17 cellular contexts compared by ENCODE assay signal in genomic region chr1:9271268-9271667, GRCh38. TPM values are rescaled to one million over a fixed set of nuclear protein-coding genes. Genes with fewer than 3 reads are reported as not detected.
DNase-seq lines count a peak whose midpoint lies in the region; ATAC-seq and TF ChIP-seq lines count a peak whose summit lies in the region.
"Had no signal": no experiment of that assay in that cellular context is flagged by ENCODE, and none has a peak within 500 bp of the region (broad histone marks: within the 10 kb centered on the region; RNA-seq: fewer than 3 reads in every experiment).

No MANE protein-coding gene starts in this region.

- peak overlapping the region; percentile 32 for H3K14ac ChIP-seq in trophoblast cell (ENCODE audit: low read length)

- H3K4me3 Mint-ChIP-seq in endothelial cell (ENCODE audit: unreplicated experiment) = no peak overlapping the region
- no peak overlapping the region for H3K4me3 Mint-ChIP-seq in stimulated activated naive CD8-positive, alpha-beta T cell treated with anti-CD3 and anti-CD28 coated beads, Interleukin-15, amount 100 ng/mL, for 72 hours
- H3K4me3 Mint-ChIP-seq: CD4-positive, CD25-positive, alpha-beta regulatory T cell had no signal

- H3K79me1 ChIP-seq in trophoblast cell (ENCODE audit: low read length) = no peaks in the 10 kb centered on the region

- H3K79me2 ChIP-seq in trophoblast cell (ENCODE audit: control insufficient read depth, insufficient read depth, low read length, poor library complexity) (no peaks in the 10 kb centered on the region), smooth muscle cell (ENCODE audit: low read depth) (no peaks in the 10 kb centered on the region)

- no peak overlapping the region for H4K91ac ChIP-seq in trophoblast cell (ENCODE audit: low read depth, low read length)

- H2BK120ac ChIP-seq in trophoblast cell (ENCODE audit: insufficient read depth, low read length, poor library complexity) = no peak overlapping the region

- no peak overlapping the region for H3K23ac ChIP-seq in trophoblast cell (ENCODE audit: low read length)

- no peak overlapping the region for H4K12ac ChIP-seq in trophoblast cell (ENCODE audit: low read depth, low read length)

- H3F3A ChIP-seq in smooth muscle cell (ENCODE audit: low read depth) = no peaks in the 10 kb centered on the region

- peak overlapping the region; percentile 28 for H3K27ac Mint-ChIP-seq in endothelial cell (ENCODE audit: unreplicated experiment)
- no peak overlapping the region for H3K27ac Mint-ChIP-seq in stimulated activated naive CD8-positive, alpha-beta T cell treated with anti-CD3 and anti-CD28 coated beads, Interleukin-15, amount 100 ng/mL, for 72 hours
- H3K27ac Mint-ChIP-seq: CD4-positive, CD25-positive, alpha-beta regulatory T cell had no signal

- no peaks in the 10 kb centered on the region for H3K36me3 ChIP-seq in BLaER1 treated with 17β-estradiol and CSF1 and Interleukin-3, amounts not matched to agents 10 nM and 100 nM
- no peaks in the 10 kb centered on the region for H3K36me3 ChIP-seq in Panc1 (ENCODE audit: control insufficient read depth, insufficient read depth, low read length)
- no peaks in the 10 kb centered on the region for H3K36me3 ChIP-seq in trophoblast cell (ENCODE audit: control insufficient read depth in 1 of 2, insufficient read depth in 2 of 2, low read length in 2 of 2)
- no peaks in the 10 kb centered on the region for H3K36me3 ChIP-seq in smooth muscle cell (ENCODE audit: low read depth)

- H3K9me3 Mint-ChIP-seq in endothelial cell (ENCODE audit: unreplicated experiment) = no peaks in the 10 kb centered on the region
- H3K9me3 Mint-ChIP-seq in stimulated activated naive CD8-positive, alpha-beta T cell treated with anti-CD3 and anti-CD28 coated beads, Interleukin-15, amount 100 ng/mL, for 72 hours = no peaks in the 10 kb centered on the region

- ATAC-seq in Panc1 (no peak), GM18511 (IDR thresholded peaks at IDR 0.05; ENCODE audit: unreplicated experiment) (no peak)
- ATAC-seq in stimulated activated naive CD8-positive, alpha-beta T cell treated with anti-CD3 and anti-CD28 coated beads, Interleukin-15, amount 100 ng/mL, for 72 hours = no peak

- no TSS peak for BruUV-seq in Panc1 (replicated peaks; lab: Mats Ljungman, UMichigan)

- H2BK12ac ChIP-seq in trophoblast cell (ENCODE audit: low read length) = no peak overlapping the region

- H3K4me1 ChIP-seq in BLaER1 treated with 17β-estradiol and CSF1 and Interleukin-3, amounts not matched to agents 10 nM and 100 nM = peaks cover 38 to 86% (median 74%) of the 10 kb centered on the region in 10 experiments
- peaks cover 55% of the 10 kb centered on the region for H3K4me1 ChIP-seq in Panc1 (ENCODE audit: control insufficient read depth, insufficient read depth, low read length)
- peaks cover 13 to 16% of the 10 kb centered on the region in 2 experiments for H3K4me1 ChIP-seq in trophoblast cell (ENCODE audit: control insufficient read depth in 1 of 2, insufficient read depth in 2 of 2, low read length in 2 of 2)
- H3K4me1 ChIP-seq in smooth muscle cell (ENCODE audit: low read depth) = peaks cover 11% of the 10 kb centered on the region
- H3K4me1 ChIP-seq: Caco-2 had no signal

- no peak overlapping the region for H3K18ac ChIP-seq in trophoblast cell (ENCODE audit: low read length)

- H3K4me3 ChIP-seq in BLaER1 treated with 17β-estradiol and CSF1 and Interleukin-3, amounts not matched to agents 10 nM and 100 nM = no peak overlapping the region
- H3K4me3 ChIP-seq in Panc1 (ENCODE audit: low read depth in 2 of 2, low read length in 2 of 2) (no peak overlapping the region), trophoblast cell (ENCODE audit: low read depth, low read length) (no peak overlapping the region), smooth muscle cell (no peak overlapping the region)
- H3K4me3 ChIP-seq: Peyer's patch had no signal

- no peak overlapping the region for H4K8ac ChIP-seq in trophoblast cell (ENCODE audit: low read depth, low read length)

- in situ Hi-C loops in Panc1 (cut with HindIII; ENCODE audit: low pct_unique_long_range_greater_than_20kb, low sequenced_read_pairs) = no loop called here

- intact Hi-C loops in Panc1 (cut with micrococcal nuclease; ENCODE audit: unreplicated experiment) = no loop called here

- peak overlapping the region in 8 of 11 experiments; percentile 1 to 79 (median 53); a peak in 10 of 22 replicates for H3K4me2 ChIP-seq in BLaER1 treated with 17β-estradiol and CSF1 and Interleukin-3, amounts not matched to agents 10 nM and 100 nM
- H3K4me2 ChIP-seq in trophoblast cell (ENCODE audit: low read length) = no peak overlapping the region
- H3K4me2 ChIP-seq in smooth muscle cell = no peak overlapping the region
- H3K4me2 ChIP-seq: SK-N-SH had no signal

- peaks cover 0 to 20% (median 0%) of the 10 kb centered on the region in 11 experiments; a peak in 2 of 22 replicates for H3K27me3 ChIP-seq in BLaER1 treated with 17β-estradiol and CSF1 and Interleukin-3, amounts not matched to agents 10 nM and 100 nM
- H3K27me3 ChIP-seq in Panc1 (ENCODE audit: control insufficient read depth, insufficient read depth, low read length) (no peaks in the 10 kb centered on the region), trophoblast cell (ENCODE audit: insufficient read depth, low read length) (no peaks in the 10 kb centered on the region), smooth muscle cell (ENCODE audit: low read depth) (no peaks in the 10 kb centered on the region)
- H3K27me3 ChIP-seq: Peyer's patch had no signal

- no peak overlapping the region for H2AFZ ChIP-seq in trophoblast cell (ENCODE audit: insufficient read depth, low read length, poor library complexity)
- H2AFZ ChIP-seq in smooth muscle cell (ENCODE audit: low read depth) = no peak overlapping the region

- CTCF ChIA-PET in Panc1 (lab: Charles Lee) = no interaction called here

- H3K4me1 Mint-ChIP-seq in endothelial cell (ENCODE audit: unreplicated experiment) = peaks cover 6% of the 10 kb centered on the region
- H3K4me1 Mint-ChIP-seq in stimulated activated naive CD8-positive, alpha-beta T cell treated with anti-CD3 and anti-CD28 coated beads, Interleukin-15, amount 100 ng/mL, for 72 hours = peaks cover 23% of the 10 kb centered on the region

- H3K36me3 Mint-ChIP-seq in endothelial cell (ENCODE audit: low read depth, unreplicated experiment) = no peaks in the 10 kb centered on the region

- peaks cover 0 to 27% (median 0%) of the 10 kb centered on the region in 11 experiments; a peak in 9 of 22 replicates for H4K20me1 ChIP-seq in BLaER1 treated with 17β-estradiol and CSF1 and Interleukin-3, amounts not matched to agents 10 nM and 100 nM
- no peaks in the 10 kb centered on the region for H4K20me1 ChIP-seq in smooth muscle cell (ENCODE audit: low read depth)

- no peak overlapping the region for H2BK5ac ChIP-seq in trophoblast cell (ENCODE audit: low read depth, low read length, poor library complexity)

- H2AK5ac ChIP-seq in trophoblast cell (ENCODE audit: low read length) = no peak overlapping the region

- no CpG with 5 or more reads among the region's 11 CpGs for WGBS in trophoblast cell (ENCODE audit: extremely low coverage, insufficient coverage, insufficient read length)
- WGBS in smooth muscle cell (ENCODE audit: low lambda C conversion rate) = 57% methylated on average over 11 of the region's 11 CpGs

- no peaks in the 10 kb centered on the region for H3K9me3 ChIP-seq in BLaER1 treated with 17β-estradiol and CSF1 and Interleukin-3, amounts not matched to agents 10 nM and 100 nM (replicated peaks in 1 of 11)
- H3K9me3 ChIP-seq in Panc1 (ENCODE audit: control insufficient read depth, insufficient read depth, low read depth, low read length) (no peaks in the 10 kb centered on the region), trophoblast cell (ENCODE audit: insufficient read depth, low read depth, low read length) (no peaks in the 10 kb centered on the region), smooth muscle cell (replicated peaks; ENCODE audit: low read depth) (no peaks in the 10 kb centered on the region)
- H3K9me3 ChIP-seq: Caco-2, Peyer's patch, SK-N-SH had no signal

- H3K9ac ChIP-seq in BLaER1 treated with 17β-estradiol and CSF1 and Interleukin-3, amounts not matched to agents 10 nM and 100 nM = no peak overlapping the region
- H3K9ac ChIP-seq in trophoblast cell (ENCODE audit: low read length) (no peak overlapping the region), smooth muscle cell (ENCODE audit: low read depth) (no peak overlapping the region)
- H3K9ac ChIP-seq: SK-N-SH had no signal

- no peak overlapping the region for H3K27ac ChIP-seq in BLaER1 treated with 17β-estradiol and CSF1 and Interleukin-3, amounts not matched to agents 10 nM and 100 nM
- peak overlapping the region; percentile 20; the same call in 1 of the 2 replicates for H3K27ac ChIP-seq in Panc1 (ENCODE audit: low read length)
- H3K27ac ChIP-seq in trophoblast cell (ENCODE audit: low read depth, low read length) = no peak overlapping the region
- no peak overlapping the region for H3K27ac ChIP-seq in smooth muscle cell (ENCODE audit: low read depth)
- H3K27ac ChIP-seq: Peyer's patch had no signal

- peaks cover 7% of the 10 kb centered on the region for H3K27me3 Mint-ChIP-seq in endothelial cell (ENCODE audit: unreplicated experiment)
- no peaks in the 10 kb centered on the region for H3K27me3 Mint-ChIP-seq in stimulated activated naive CD8-positive, alpha-beta T cell treated with anti-CD3 and anti-CD28 coated beads, Interleukin-15, amount 100 ng/mL, for 72 hours
- H3K27me3 Mint-ChIP-seq: CD4-positive, CD25-positive, alpha-beta regulatory T cell had no signal

- POLR2A ChIA-PET in Panc1 (lab: Charles Lee) = no interaction called here

- TF ChIP-seq CTCF in Panc1 (IDR thresholded peaks at IDR 0.05) = no peak
- TF ChIP-seq CTCF in endothelial cell (IDR thresholded peaks at IDR 0.05; ENCODE audit: unreplicated experiment) = no peak
- TF ChIP-seq CTCF in smooth muscle cell (IDR thresholded peaks at IDR 0.05; ENCODE audit: borderline replicate concordance, insufficient read depth, poor library complexity, severe bottlenecking) = no peak

- DNase-seq in Panc1 (ENCODE audit: low read depth, low spot score) (no peak), endothelial cell (ENCODE audit: low spot score) (no peak), trophoblast cell (no peak), smooth muscle cell (lab: John Stamatoyannopoulos, UW; ENCODE audit: unreplicated experiment) (no peak), NCI-H2227 treated with DMSO at 0.1 percent for 48 hours (lab: John Stamatoyannopoulos, UW) (no peak)
- no peak for DNase-seq in stimulated activated naive CD8-positive, alpha-beta T cell treated with anti-CD3 and anti-CD28 coated beads, Interleukin-15, amount 100 ng/mL, for 72 hours
- DNase-seq: AML-193; Caco-2; CD4-positive, CD25-positive, alpha-beta regulatory T cell; HCEC 1CT; KG1; NCI-H1048; NCI-H1436 treated with DMSO at 0.1 percent for 48 hours; Peyer's patch; SK-N-SH had no signal

- no peak overlapping the region for H3K4ac ChIP-seq in trophoblast cell (ENCODE audit: low read depth, low read length)

RNA-seq across cellular contexts. Expression of gene SPSB1, which starts 21.4 kb away (rescaled TPM):
- total RNA-seq in Panc1 (2021; ENCODE audit: unreplicated experiment) (73.7 TPM), endothelial cell (ENCODE audit: unreplicated experiment) (8.1 TPM), smooth muscle cell (27.6 and 38.0 TPM in 2 replicates)
- polyA plus RNA-seq in Panc1 (2012; ENCODE audit: insufficient read length) = 59.2 TPM
- polyA plus RNA-seq in trophoblast cell (2013) = 85.2 and 90.2 TPM in 2 replicates
- 37.0 and 44.5 TPM in 2 replicates for polyA plus RNA-seq in smooth muscle cell

RNA-seq across cellular contexts. Expression of gene H6PD, which starts 36.7 kb away (rescaled TPM):
- total RNA-seq in Panc1 (2021; ENCODE audit: unreplicated experiment) = 23.5 TPM
- 17.7 TPM for polyA plus RNA-seq in Panc1 (2012; ENCODE audit: insufficient read length)
- 18.6 TPM for total RNA-seq in endothelial cell (ENCODE audit: unreplicated experiment)
- polyA plus RNA-seq in trophoblast cell (2013) = 9.1 and 9.4 TPM in 2 replicates
- 15.1 and 17.3 TPM in 2 replicates for total RNA-seq in smooth muscle cell
- polyA plus RNA-seq in smooth muscle cell = 13.6 and 15.3 TPM in 2 replicates

Comparison
In these comparisons a context has a peak if more than half of its experiments do, and no peak if none do; other contexts are left out.
1. H3K4me2 ChIP-seq: peak in BLaER1 treated with 17β-estradiol and CSF1 and Interleukin-3, amounts not matched to agents 10 nM and 100 nM (8 of 11); none in trophoblast cell (single experiment) and smooth muscle cell (single experiment).